ENCODE assay signal across 8 cellular contexts in genomic region chr18:23689031-23689615, GRCh38. TPM values are rescaled to one million over a fixed set of nuclear protein-coding genes. Genes with fewer than 3 reads are reported as not detected.
DNase-seq lines count a peak whose midpoint lies in the region; ATAC-seq lines count a peak whose summit lies in the region.

Gene LAMA3, plus strand, starts transcription at chr18:23689453. Its CDS starts 231 bp downstream, at chr18:23689684.

- peaks cover 7 to 13% (median 10%) of the 10 kb centered on the region in 3 donors for H3K4me1 Mint-ChIP-seq in CD8-positive, alpha-beta memory T cell

- H3K9me3 ChIP-seq in CD8-positive, alpha-beta memory T cell (ENCODE audit: low read length) = no peaks in the 10 kb centered on the region

- H3K4me3 Mint-ChIP-seq in CD8-positive, alpha-beta memory T cell = peak within 1 kb of the TSS; percentile 46 to 87 (median 67)

- no peaks in the 10 kb centered on the region for H3K36me3 Mint-ChIP-seq in CD8-positive, alpha-beta memory T cell

- ATAC-seq in HG03066 (IDR thresholded peaks at IDR 0.05; ENCODE audit: low read depth, unreplicated experiment) (peak; percentile 56), sciatic nerve (peak; percentile 87), HG03442 (IDR thresholded peaks at IDR 0.05; ENCODE audit: unreplicated experiment) (no peak), HG02884 (IDR thresholded peaks at IDR 0.05; ENCODE audit: unreplicated experiment) (no peak)

- H3K27ac ChIP-seq in CD8-positive, alpha-beta memory T cell (ENCODE audit: low read depth, low read length) = no peak within 1 kb of the TSS

- H3K27me3 Mint-ChIP-seq in CD8-positive, alpha-beta memory T cell = peaks cover 29 to 57% of the 10 kb centered on the region in 2 donors

- in situ Hi-C loops in SK-MEL-5 (cut with HindIII; ENCODE audit: low pct_unique_long_range_greater_than_20kb, low sequenced_read_pairs) = no loop called here

- CTCF ChIA-PET in CD8-positive, alpha-beta memory T cell (lab: Charles Lee) = interaction anchor here (0.8 kb wide), 1 partner anchor 13 kb away, joined by 3 read pairs; no protein-coding TSS in a partner anchor

- H3K36me3 ChIP-seq in CD8-positive, alpha-beta memory T cell (ENCODE audit: insufficient read depth, low read length) = no peaks in the 10 kb centered on the region

- peak within 1 kb of the TSS; percentile 19 for H3K4me3 ChIP-seq in CD8-positive, alpha-beta memory T cell (ENCODE audit: low read length)
- H3K4me3 ChIP-seq in iPS-11a (ENCODE audit: low read depth, low read length) = peak within 1 kb of the TSS; percentile 35

- DNase-seq in CD8-positive, alpha-beta memory T cell = peak in 3 of 5 donors; percentile 3 to 22 (median 13)
- peak; percentile 15 for DNase-seq in SK-MEL-5 (ENCODE audit: low read depth, low spot score)
- DNase-seq in astrocyte of the hippocampus (ENCODE audit: low read depth, low spot score) = peak; percentile 61
- DNase-seq in sciatic nerve (ENCODE audit: low spot score) = peak; percentile 71

- no peaks in the 10 kb centered on the region for H3K9me3 Mint-ChIP-seq in CD8-positive, alpha-beta memory T cell

- POLR2A ChIA-PET in CD8-positive, alpha-beta memory T cell (lab: Charles Lee) = no interaction called here

- H3K27ac Mint-ChIP-seq in CD8-positive, alpha-beta memory T cell = peak within 1 kb of the TSS in 1 of 8 donors; percentile 39

- intact Hi-C loops in sciatic nerve (cut with DNase I) = no loop called here

- H3K4me1 ChIP-seq in CD8-positive, alpha-beta memory T cell (ENCODE audit: insufficient read depth, low read length) = peaks cover 6% of the 10 kb centered on the region

- peaks cover 22% of the 10 kb centered on the region for H3K27me3 ChIP-seq in CD8-positive, alpha-beta memory T cell (ENCODE audit: insufficient read depth, low read length, poor library complexity, severe bottlenecking)

RNA-seq across cellular contexts. Expression of gene LAMA3, which starts in this region (rescaled TPM):
- total RNA-seq in CD8-positive, alpha-beta memory T cell = not detected
- polyA plus RNA-seq in CD8-positive, alpha-beta memory T cell = 0.47 TPM
- 0.67 and 1.1 TPM in 2 replicates for total RNA-seq in SK-MEL-5 (2014; rRNA removed; shearing (Covaris generic))
- 0.20 and 0.29 TPM in 2 replicates for polyA plus RNA-seq in SK-MEL-5 (2015; cell fraction: cytosol; rRNA removed)
- 3.5 and 3.9 TPM in 2 replicates for polyA plus RNA-seq in SK-MEL-5 (2015; cell fraction: nucleus; rRNA removed)
- 47.3 TPM for total RNA-seq in sciatic nerve

Comparison
In these comparisons a context has a peak if more than half of its experiments do, and no peak if none do; other contexts are left out.
1. RNA of gene LAMA3 (total RNA-seq): 47.3 TPM in sciatic nerve (single experiment); 0.67 to 1.1 TPM in SK-MEL-5 and not detected in CD8-positive, alpha-beta memory T cell; every median in the first group is over 10 times any median in the second.
2. Peak in DNase-seq and H3K4me3 ChIP-seq in CD8-positive, alpha-beta memory T cell; RNA of the gene not detected or under 1 TPM.
3. DNase-seq: peak in every context shown above with its lines; median percentile 71 in sciatic nerve; 61 in astrocyte of the hippocampus; 15 in SK-MEL-5; 13 in CD8-positive, alpha-beta memory T cell.
4. ATAC-seq: peak in HG03066 (single experiment) and sciatic nerve (single experiment); none in HG03442 (single experiment) and HG02884 (single experiment).